ENCODE assay signal across 9 cellular contexts in the genomic region with DNA sequence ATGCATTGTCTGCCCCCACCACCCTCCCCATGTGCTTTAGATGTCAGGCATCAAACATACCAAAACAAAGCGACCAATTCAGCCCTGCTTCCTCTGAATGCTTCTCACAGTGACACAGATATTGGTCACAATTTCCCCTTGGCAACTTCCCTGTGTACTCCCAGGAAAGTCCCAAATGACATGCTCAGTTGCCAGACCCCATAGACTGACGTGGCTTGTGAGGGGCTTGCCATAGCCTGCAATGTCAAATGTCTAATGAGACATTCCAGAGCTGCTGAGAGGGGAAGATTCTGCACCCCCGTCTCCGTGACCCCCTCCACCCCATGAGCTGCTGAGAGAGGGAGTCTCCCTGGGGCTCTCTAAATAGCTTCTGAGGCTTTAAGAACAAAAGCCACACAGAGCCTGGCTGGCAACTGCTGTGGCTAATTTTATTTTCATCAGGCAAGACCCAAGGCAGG. TPM values are rescaled to one million over a fixed set of nuclear protein-coding genes. Genes with fewer than 3 reads are reported as not detected.
DNase-seq lines count a peak whose midpoint lies in the region; ATAC-seq lines count a peak whose summit lies in the region.
"Had no signal": no experiment of that assay in that cellular context is flagged by ENCODE, and none has a peak within 500 bp of the region (broad histone marks: within the 10 kb centered on the region; RNA-seq: fewer than 3 reads in every experiment).

No MANE protein-coding gene starts in this region.

- DNase-seq in epithelial cell of prostate (ENCODE audit: low read depth, low spot score): no peak
- peak; percentile 62 for DNase-seq in sciatic nerve (ENCODE audit: low spot score)
- DNase-seq in hepatic stellate cell (ENCODE audit: low spot score): no peak
- no peak for DNase-seq in NCI-H69 (lab: John Stamatoyannopoulos, UW)
- no peak for DNase-seq in activated CD8-positive, alpha-beta memory T cell treated with anti-CD3 and anti-CD28 coated beads, Interleukin-2, amount 50 U/mL, for 48 hours
- DNase-seq: stimulated activated naive B cell treated with anti-CD40 and anti-IgM and Interleukin-4, amounts not matched to agents 10 μg/mL and 1 μg/mL and 100 μg/mL, for 72 hours had no signal

- intact Hi-C loops in sciatic nerve (cut with DNase I): no loop called here

- ATAC-seq in GM19351 (IDR thresholded peaks at IDR 0.05; ENCODE audit: unreplicated experiment): peak; percentile 64
- ATAC-seq in HG03520 (IDR thresholded peaks at IDR 0.05; ENCODE audit: unreplicated experiment): peak; percentile 52
- peak; percentile 94 for ATAC-seq in sciatic nerve
- no peak for ATAC-seq in HG02970 (IDR thresholded peaks at IDR 0.05; ENCODE audit: low FRiP score, unreplicated experiment)

- H3K27ac ChIP-seq in epithelial cell of prostate: peak overlapping the region; percentile 11

RNA-seq across cellular contexts. Expression of a gene that starts 47.3 kb away (rescaled TPM):
- 47.7 TPM for total RNA-seq in sciatic nerve
